ENCODE assay signal across 8 cellular contexts in the genomic region with DNA sequence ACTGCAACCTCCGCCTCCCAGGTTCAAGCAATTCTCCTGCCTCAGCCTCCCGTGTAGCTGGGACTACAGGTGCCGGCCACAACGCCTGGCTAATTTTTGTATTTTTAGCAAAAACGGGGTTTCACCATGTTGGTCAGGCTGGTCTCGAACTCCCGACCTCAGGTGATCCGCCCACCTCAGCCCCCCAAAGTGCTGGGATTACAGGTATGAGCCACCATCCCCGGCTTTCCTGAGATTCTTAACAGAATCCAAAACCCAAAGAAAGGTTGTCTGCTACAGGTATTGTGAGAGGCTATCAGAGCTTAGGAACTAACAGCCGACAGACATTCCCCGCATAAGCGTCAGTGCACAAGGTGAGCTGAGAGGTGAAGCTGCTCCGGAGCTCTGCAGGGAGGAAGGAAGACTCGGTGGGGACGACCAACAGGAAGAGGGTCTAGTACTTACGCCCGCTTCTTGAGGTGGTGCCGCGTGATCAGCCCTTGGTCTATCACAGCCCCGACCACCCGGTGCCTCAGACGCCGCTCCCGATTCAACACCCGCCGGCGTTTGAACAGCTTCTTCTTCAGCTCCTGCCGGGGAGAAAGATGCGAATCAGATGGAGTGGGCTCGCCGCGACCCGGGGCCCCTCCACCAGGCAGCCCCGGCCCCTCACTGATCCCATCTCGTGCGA. TPM values are rescaled to one million over a fixed set of nuclear protein-coding genes. Genes with fewer than 3 reads are reported as not detected.
DNase-seq lines count a peak whose midpoint lies in the region; ATAC-seq, FAIRE-seq and TF ChIP-seq lines count a peak whose summit lies in the region.

No MANE protein-coding gene starts in this region.

- WGBS in spleen, 5 donors = 2 to 5% (median 2%) methylated on average over 18 to 36 of the region's 36 CpGs

- H3K9ac ChIP-seq in iPS-20b (ENCODE audit: low read depth, low read length) = peak overlapping the region; percentile 100; the same call in 1 of the 2 replicates

- intact Hi-C loops in Panc1 (cut with micrococcal nuclease; ENCODE audit: unreplicated experiment) (no loop called here), spleen (cut with DNase I; ENCODE audit: low total_unique reads) (no loop called here)

- H3K4me3 ChIP-seq in Panc1 (ENCODE audit: low read depth in 2 of 2, low read length in 2 of 2) (peak overlapping the region; percentile 94 to 96), astrocyte of the cerebellum (ENCODE audit: low read depth, low read length) (peak overlapping the region; percentile 90), iPS-20b (ENCODE audit: low read length) (peak overlapping the region; percentile 98), spleen (peak overlapping the region; percentile 73 to 91 (median 82))

- DNase-seq in DMS53 treated with DMSO at 0.1 percent for 48 hours (lab: John Stamatoyannopoulos, UW; ENCODE audit: unreplicated experiment) (peak; percentile 61), HTR-8/SVneo (ENCODE audit: insufficient read length, low spot score) (peak; percentile 56), Panc1 (ENCODE audit: low read depth, low spot score) (no peak), astrocyte of the cerebellum (ENCODE audit: low read depth) (no peak), spleen (no peak)
- no peak for DNase-seq in activated effector memory CD4-positive, alpha-beta T cell treated with anti-CD3 and anti-CD28 coated beads, Interleukin-2, amount 50 U/mL, for 16 hours

- TSS peak; percentile 83 for BruUV-seq in Panc1 (replicated peaks; lab: Mats Ljungman, UMichigan)

- TF ChIP-seq POLR2A in spleen (IDR thresholded peaks at IDR 0.05) = no peak

- CTCF ChIA-PET in Panc1 (lab: Charles Lee) = interaction anchor here (0.6 to 0.9 kb wide), 2 partner anchors 53 to 54 kb away, joined by 3 to 6 read pairs; no protein-coding TSS in a partner anchor

- FAIRE-seq in HTR-8/SVneo (lab: Jason Lieb, UNC) = no peak

- TF ChIP-seq CTCF in Panc1 (IDR thresholded peaks at IDR 0.05) (no peak), astrocyte of the cerebellum (IDR thresholded peaks at IDR 0.05; ENCODE audit: low read depth, low read length, missing control alignments) (no peak), spleen (IDR thresholded peaks at IDR 0.05 in 8 of 11, conservative IDR thresholded peaks at IDR 0.05 in 3 of 11) (no peak)

- peak overlapping the region; percentile 99 for H3K27ac ChIP-seq in Panc1 (ENCODE audit: low read length)
- peak overlapping the region; percentile 68 for H3K27ac ChIP-seq in iPS-20b (ENCODE audit: low read length)
- H3K27ac ChIP-seq in spleen = peak overlapping the region; percentile 87 to 96 (median 94)

- ATAC-seq in GM21381 (IDR thresholded peaks at IDR 0.05; ENCODE audit: unreplicated experiment) = peak; percentile 7
- ATAC-seq in Panc1 = peak; percentile 46

- H3K4me1 ChIP-seq in Panc1 (ENCODE audit: control insufficient read depth, insufficient read depth, low read length) (peaks cover 16% of the 10 kb centered on the region), iPS-20b (ENCODE audit: insufficient read depth, low read length) (peaks cover 10% of the 10 kb centered on the region; the same call in 1 of the 2 replicates), spleen (peaks cover 25 to 66% (median 48%) of the 10 kb centered on the region in 6 donors)

- POLR2A ChIA-PET in Panc1 (lab: Charles Lee) = interaction anchor here (0.5 to 1.7 kb wide), 13 partner anchors 9 to 226 kb away, joined by 3 to 10 read pairs (median 3); a partner anchor contains a TSS

- H3K36me3 ChIP-seq in Panc1 (ENCODE audit: control insufficient read depth, insufficient read depth, low read length) = peaks cover 9% of the 10 kb centered on the region
- H3K36me3 ChIP-seq in iPS-20b (ENCODE audit: insufficient read depth, low read depth, low read length) = peaks cover 44% of the 10 kb centered on the region
- peaks cover 0 to 47% (median 19%) of the 10 kb centered on the region in 6 donors for H3K36me3 ChIP-seq in spleen

- in situ Hi-C loops in Panc1 (cut with HindIII; ENCODE audit: low pct_unique_long_range_greater_than_20kb, low sequenced_read_pairs) = no loop called here
- in situ Hi-C loops in astrocyte of the cerebellum (cut with HindIII; ENCODE audit: low sequenced_read_pairs) = no loop called here

- H3K9me3 ChIP-seq in Panc1 (ENCODE audit: control insufficient read depth, insufficient read depth, low read depth, low read length) = no peaks in the 10 kb centered on the region
- no peaks in the 10 kb centered on the region for H3K9me3 ChIP-seq in iPS-20b (ENCODE audit: insufficient read depth, low read depth, low read length)
- H3K9me3 ChIP-seq in spleen = no peaks in the 10 kb centered on the region

- H3K27me3 ChIP-seq in Panc1 (ENCODE audit: control insufficient read depth, insufficient read depth, low read length) (no peaks in the 10 kb centered on the region), iPS-20b (ENCODE audit: insufficient read depth, low read length) (no peaks in the 10 kb centered on the region), spleen (replicated peaks in 1 of 7) (no peaks in the 10 kb centered on the region)

RNA-seq across cellular contexts. Expression of a gene that starts 0.5 kb away (rescaled TPM):
- total RNA-seq in Panc1 (2021; ENCODE audit: unreplicated experiment) = 96.7 TPM
- 83.4 TPM for polyA plus RNA-seq in Panc1 (2012; ENCODE audit: insufficient read length)
- 10 to 100 TPM; 30.9 to 43.7 (median 42.5) TPM for total RNA-seq in spleen
- 100 to 1,000 TPM; 144 to 164 (median 152) TPM for polyA plus RNA-seq in spleen

RNA-seq across cellular contexts. Expression of a gene that starts 0.6 kb away (rescaled TPM):
- 36.9 TPM for total RNA-seq in Panc1 (2021; ENCODE audit: unreplicated experiment)
- polyA plus RNA-seq in Panc1 (2012; ENCODE audit: insufficient read length) = 23.7 TPM
- 10 to 100 TPM in 6 of 7 donors, 1 to 10 TPM in 1; 3.0 to 19.4 (median 13.2) TPM for total RNA-seq in spleen
- 10 to 100 TPM; 32.6 to 59.4 (median 40.3) TPM for polyA plus RNA-seq in spleen

RNA-seq across cellular contexts. Expression of a gene that starts 6.9 kb away (rescaled TPM):
- total RNA-seq in Panc1 (2021; ENCODE audit: unreplicated experiment) (7.4 TPM), spleen (1 to 10 TPM; 4.9 to 6.5 (median 5.9) TPM)
- 15.0 TPM for polyA plus RNA-seq in Panc1 (2012; ENCODE audit: insufficient read length)
- polyA plus RNA-seq in spleen = 10 to 100 TPM; 20.2 to 23.7 (median 23.3) TPM

RNA-seq across cellular contexts. Expression of a gene that starts 7.5 kb away (rescaled TPM):
- 15.5 TPM for total RNA-seq in Panc1 (2021; ENCODE audit: unreplicated experiment)
- polyA plus RNA-seq in Panc1 (2012; ENCODE audit: insufficient read length) = 14.4 TPM
- total RNA-seq in spleen = 10 to 100 TPM in 6 of 7 donors, 1 to 10 TPM in 1; 10.0 to 20.2 (median 12.8) TPM
- polyA plus RNA-seq in spleen = 10 to 100 TPM in 2 of 3 donors, 1 to 10 TPM in 1; 7.3 to 21.2 (median 15.1) TPM

RNA-seq across cellular contexts. Expression of a gene that starts 11.4 kb away (rescaled TPM):
- total RNA-seq in Panc1 (2021; ENCODE audit: unreplicated experiment) (22.0 TPM), spleen (10 to 100 TPM; 16.9 to 34.5 (median 24.8) TPM)
- polyA plus RNA-seq in Panc1 (2012; ENCODE audit: insufficient read length) = 16.1 TPM
- 10 to 100 TPM in 1 of 3 donors, 1 to 10 TPM in 2; 4.4 to 13.7 (median 7.0) TPM for polyA plus RNA-seq in spleen

Comparison
In these comparisons a context has a peak if more than half of its experiments do, and no peak if none do; other contexts are left out.
1. DNase-seq: peak in DMS53 treated with DMSO at 0.1 percent for 48 hours (single experiment) and HTR-8/SVneo (single experiment); none in Panc1 (single experiment), astrocyte of the cerebellum (single experiment), spleen (single experiment) and activated effector memory CD4-positive, alpha-beta T cell treated with anti-CD3 and anti-CD28 coated beads, Interleukin-2, amount 50 U/mL, for 16 hours (single experiment).
2. Peak in every context shown above with its lines, with median percentiles within 50 percentile points of each other: H3K27ac ChIP-seq and H3K4me3 ChIP-seq.